ENCODE assay signal across 1 cellular context in the genomic region with DNA sequence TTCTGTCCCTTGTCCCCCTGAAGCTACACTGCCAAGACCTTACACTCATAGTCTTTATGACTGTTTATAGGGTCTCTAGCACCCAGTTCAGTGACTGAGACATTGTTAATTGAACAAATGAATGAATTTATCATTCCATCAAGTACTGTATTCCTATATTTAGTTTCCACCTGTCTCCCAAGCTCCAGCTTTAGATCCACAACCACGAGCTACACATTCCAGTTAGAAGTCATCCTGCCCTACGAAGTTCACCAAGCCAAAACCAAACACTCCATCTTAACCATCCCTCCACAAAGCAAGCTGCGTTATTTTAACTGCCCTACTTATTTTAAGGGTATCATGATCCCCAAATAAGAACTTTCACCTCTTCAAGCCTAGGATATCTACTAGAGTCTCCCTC.
TF ChIP-seq lines count a peak whose summit lies in the region.

No MANE protein-coding gene starts in this region.

TF ChIP-seq in GM23338, 12 proteins besides CTCF, POLR2A, EP300 and RAD21 (continued from another document):
- TF ChIP-seq, protein P1, sequence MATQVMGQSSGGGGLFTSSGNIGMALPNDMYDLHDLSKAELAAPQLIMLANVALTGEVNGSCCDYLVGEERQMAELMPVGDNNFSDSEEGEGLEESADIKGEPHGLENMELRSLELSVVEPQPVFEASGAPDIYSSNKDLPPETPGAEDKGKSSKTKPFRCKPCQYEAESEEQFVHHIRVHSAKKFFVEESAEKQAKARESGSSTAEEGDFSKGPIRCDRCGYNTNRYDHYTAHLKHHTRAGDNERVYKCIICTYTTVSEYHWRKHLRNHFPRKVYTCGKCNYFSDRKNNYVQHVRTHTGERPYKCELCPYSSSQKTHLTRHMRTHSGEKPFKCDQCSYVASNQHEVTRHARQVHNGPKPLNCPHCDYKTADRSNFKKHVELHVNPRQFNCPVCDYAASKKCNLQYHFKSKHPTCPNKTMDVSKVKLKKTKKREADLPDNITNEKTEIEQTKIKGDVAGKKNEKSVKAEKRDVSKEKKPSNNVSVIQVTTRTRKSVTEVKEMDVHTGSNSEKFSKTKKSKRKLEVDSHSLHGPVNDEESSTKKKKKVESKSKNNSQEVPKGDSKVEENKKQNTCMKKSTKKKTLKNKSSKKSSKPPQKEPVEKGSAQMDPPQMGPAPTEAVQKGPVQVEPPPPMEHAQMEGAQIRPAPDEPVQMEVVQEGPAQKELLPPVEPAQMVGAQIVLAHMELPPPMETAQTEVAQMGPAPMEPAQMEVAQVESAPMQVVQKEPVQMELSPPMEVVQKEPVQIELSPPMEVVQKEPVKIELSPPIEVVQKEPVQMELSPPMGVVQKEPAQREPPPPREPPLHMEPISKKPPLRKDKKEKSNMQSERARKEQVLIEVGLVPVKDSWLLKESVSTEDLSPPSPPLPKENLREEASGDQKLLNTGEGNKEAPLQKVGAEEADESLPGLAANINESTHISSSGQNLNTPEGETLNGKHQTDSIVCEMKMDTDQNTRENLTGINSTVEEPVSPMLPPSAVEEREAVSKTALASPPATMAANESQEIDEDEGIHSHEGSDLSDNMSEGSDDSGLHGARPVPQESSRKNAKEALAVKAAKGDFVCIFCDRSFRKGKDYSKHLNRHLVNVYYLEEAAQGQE (IDR thresholded peaks at IDR 0.05; ENCODE audit: unreplicated experiment) = no peak
- TF ChIP-seq NANOG (IDR thresholded peaks at IDR 0.05; ENCODE audit: borderline replicate concordance) = no peak
- TF ChIP-seq STAT1 (IDR thresholded peaks at IDR 0.05; ENCODE audit: unreplicated experiment) = no peak
- no peak for TF ChIP-seq EZH2 (IDR thresholded peaks at IDR 0.05; ENCODE audit: low read depth, unreplicated experiment)
- TF ChIP-seq, protein P2, sequence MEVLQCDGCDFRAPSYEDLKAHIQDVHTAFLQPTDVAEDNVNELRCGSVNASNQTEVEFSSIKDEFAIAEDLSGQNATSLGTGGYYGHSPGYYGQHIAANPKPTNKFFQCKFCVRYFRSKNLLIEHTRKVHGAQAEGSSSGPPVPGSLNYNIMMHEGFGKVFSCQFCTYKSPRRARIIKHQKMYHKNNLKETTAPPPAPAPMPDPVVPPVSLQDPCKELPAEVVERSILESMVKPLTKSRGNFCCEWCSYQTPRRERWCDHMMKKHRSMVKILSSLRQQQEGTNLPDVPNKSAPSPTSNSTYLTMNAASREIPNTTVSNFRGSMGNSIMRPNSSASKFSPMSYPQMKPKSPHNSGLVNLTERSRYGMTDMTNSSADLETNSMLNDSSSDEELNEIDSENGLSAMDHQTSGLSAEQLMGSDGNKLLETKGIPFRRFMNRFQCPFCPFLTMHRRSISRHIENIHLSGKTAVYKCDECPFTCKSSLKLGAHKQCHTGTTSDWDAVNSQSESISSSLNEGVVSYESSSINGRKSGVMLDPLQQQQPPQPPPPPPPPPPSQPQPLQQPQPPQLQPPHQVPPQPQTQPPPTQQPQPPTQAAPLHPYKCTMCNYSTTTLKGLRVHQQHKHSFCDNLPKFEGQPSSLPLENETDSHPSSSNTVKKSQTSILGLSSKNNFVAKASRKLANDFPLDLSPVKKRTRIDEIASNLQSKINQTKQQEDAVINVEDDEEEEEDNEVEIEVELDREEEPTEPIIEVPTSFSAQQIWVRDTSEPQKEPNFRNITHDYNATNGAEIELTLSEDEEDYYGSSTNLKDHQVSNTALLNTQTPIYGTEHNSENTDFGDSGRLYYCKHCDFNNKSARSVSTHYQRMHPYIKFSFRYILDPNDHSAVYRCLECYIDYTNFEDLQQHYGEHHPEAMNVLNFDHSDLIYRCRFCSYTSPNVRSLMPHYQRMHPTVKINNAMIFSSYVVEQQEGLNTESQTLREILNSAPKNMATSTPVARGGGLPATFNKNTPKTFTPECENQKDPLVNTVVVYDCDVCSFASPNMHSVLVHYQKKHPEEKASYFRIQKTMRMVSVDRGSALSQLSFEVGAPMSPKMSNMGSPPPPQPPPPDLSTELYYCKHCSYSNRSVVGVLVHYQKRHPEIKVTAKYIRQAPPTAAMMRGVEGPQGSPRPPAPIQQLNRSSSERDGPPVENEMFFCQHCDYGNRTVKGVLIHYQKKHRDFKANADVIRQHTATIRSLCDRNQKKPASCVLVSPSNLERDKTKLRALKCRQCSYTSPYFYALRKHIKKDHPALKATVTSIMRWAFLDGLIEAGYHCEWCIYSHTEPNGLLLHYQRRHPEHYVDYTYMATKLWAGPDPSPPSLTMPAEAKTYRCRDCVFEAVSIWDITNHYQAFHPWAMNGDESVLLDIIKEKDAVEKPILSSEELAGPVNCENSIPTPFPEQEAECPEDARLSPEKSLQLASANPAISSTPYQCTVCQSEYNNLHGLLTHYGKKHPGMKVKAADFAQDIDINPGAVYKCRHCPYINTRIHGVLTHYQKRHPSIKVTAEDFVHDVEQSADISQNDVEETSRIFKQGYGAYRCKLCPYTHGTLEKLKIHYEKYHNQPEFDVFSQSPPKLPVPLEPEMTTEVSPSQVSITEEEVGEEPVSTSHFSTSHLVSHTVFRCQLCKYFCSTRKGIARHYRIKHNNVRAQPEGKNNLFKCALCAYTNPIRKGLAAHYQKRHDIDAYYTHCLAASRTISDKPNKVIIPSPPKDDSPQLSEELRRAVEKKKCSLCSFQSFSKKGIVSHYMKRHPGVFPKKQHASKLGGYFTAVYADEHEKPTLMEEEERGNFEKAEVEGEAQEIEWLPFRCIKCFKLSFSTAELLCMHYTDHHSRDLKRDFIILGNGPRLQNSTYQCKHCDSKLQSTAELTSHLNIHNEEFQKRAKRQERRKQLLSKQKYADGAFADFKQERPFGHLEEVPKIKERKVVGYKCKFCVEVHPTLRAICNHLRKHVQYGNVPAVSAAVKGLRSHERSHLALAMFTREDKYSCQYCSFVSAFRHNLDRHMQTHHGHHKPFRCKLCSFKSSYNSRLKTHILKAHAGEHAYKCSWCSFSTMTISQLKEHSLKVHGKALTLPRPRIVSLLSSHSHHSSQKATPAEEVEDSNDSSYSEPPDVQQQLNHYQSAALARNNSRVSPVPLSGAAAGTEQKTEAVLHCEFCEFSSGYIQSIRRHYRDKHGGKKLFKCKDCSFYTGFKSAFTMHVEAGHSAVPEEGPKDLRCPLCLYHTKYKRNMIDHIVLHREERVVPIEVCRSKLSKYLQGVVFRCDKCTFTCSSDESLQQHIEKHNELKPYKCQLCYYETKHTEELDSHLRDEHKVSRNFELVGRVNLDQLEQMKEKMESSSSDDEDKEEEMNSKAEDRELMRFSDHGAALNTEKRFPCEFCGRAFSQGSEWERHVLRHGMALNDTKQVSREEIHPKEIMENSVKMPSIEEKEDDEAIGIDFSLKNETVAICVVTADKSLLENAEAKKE (CRISPR knock-in tag; IDR thresholded peaks at IDR 0.05) = no peak
- TF ChIP-seq ZNF114 (CRISPR knock-in tag; IDR thresholded peaks at IDR 0.05) = no peak
- no peak for TF ChIP-seq EZH2phosphoT487 (IDR thresholded peaks at IDR 0.05; ENCODE audit: unreplicated experiment)
- TF ChIP-seq, protein P3, sequence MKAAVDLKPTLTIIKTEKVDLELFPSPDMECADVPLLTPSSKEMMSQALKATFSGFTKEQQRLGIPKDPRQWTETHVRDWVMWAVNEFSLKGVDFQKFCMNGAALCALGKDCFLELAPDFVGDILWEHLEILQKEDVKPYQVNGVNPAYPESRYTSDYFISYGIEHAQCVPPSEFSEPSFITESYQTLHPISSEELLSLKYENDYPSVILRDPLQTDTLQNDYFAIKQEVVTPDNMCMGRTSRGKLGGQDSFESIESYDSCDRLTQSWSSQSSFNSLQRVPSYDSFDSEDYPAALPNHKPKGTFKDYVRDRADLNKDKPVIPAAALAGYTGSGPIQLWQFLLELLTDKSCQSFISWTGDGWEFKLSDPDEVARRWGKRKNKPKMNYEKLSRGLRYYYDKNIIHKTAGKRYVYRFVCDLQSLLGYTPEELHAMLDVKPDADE (IDR thresholded peaks at IDR 0.05) = no peak
